1 cellular context compared by ENCODE assay signal in the genomic region with DNA sequence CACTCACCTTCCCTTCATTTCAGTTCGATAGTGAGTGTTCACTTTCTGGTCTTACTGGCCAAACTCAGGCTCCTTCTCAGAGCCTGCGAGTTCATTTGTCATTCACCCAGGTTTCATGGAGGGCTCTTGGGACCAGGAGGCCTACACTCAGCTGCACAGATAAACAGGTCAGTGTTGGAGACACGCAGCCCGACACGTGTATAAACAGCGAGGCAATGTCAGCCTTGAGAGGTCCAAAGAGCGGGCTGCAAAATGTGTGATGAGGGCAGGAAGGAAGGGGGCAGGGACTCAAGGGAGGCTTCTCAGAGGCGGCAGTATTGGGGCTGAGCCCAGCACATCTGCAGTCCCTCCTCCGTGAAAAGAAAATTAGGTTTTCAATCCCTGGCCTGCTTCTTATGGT.
TF ChIP-seq lines count a peak whose summit lies in the region.

No MANE protein-coding gene starts in this region.

TF ChIP-seq in HepG2, 621 proteins besides CTCF, POLR2A, EP300 and RAD21 (continued from another document and continues in another):
- TF ChIP-seq SNAPC5 (CRISPR knock-in tag; IDR thresholded peaks at IDR 0.05; ENCODE audit: borderline replicate concordance) (no peak), ARID5B (CRISPR knock-in tag; IDR thresholded peaks at IDR 0.05) (peak; percentile 26; the same call in 1 of the 2 replicates), HNRNPK (IDR thresholded peaks at IDR 0.05; ENCODE audit: low read depth, low read length, poor library complexity, severe bottlenecking) (no peak), TBX3 (IDR thresholded peaks at IDR 0.05; ENCODE audit: borderline replicate concordance) (no peak), NONO (IDR thresholded peaks at IDR 0.05) (no peak), NONO (CRISPR knock-in tag; conservative IDR thresholded peaks at IDR 0.05) (no peak), KDM6A (CRISPR knock-in tag; IDR thresholded peaks at IDR 0.05; ENCODE audit: low read depth) (no peak), ZNF569 (CRISPR knock-in tag; IDR thresholded peaks at IDR 0.05; ENCODE audit: borderline replicate concordance) (no peak), ZBTB4 (CRISPR knock-in tag; IDR thresholded peaks at IDR 0.05; ENCODE audit: borderline replicate concordance) (no peak), ZNF572 (CRISPR knock-in tag; IDR thresholded peaks at IDR 0.05) (0 out of 2 replicates have a peak, but pooled peaks have one; percentile 27), HNF4A (CRISPR knock-in tag; IDR thresholded peaks at IDR 0.05) (peak; percentile 71), ZFP1 (CRISPR knock-in tag; IDR thresholded peaks at IDR 0.05) (no peak), ARNT2 (CRISPR knock-in tag; IDR thresholded peaks at IDR 0.05; ENCODE audit: low read depth) (no peak), RNF219 (CRISPR knock-in tag; IDR thresholded peaks at IDR 0.05) (no peak), BHLHE40 (IDR thresholded peaks at IDR 0.05; ENCODE audit: low read length) (peak; percentile 50; the same call in 1 of the 2 replicates), HMG20A (CRISPR knock-in tag; IDR thresholded peaks at IDR 0.05; ENCODE audit: borderline replicate concordance) (0 out of 2 replicates have a peak, but pooled peaks have one; percentile 11), ARNTL (CRISPR knock-in tag; IDR thresholded peaks at IDR 0.05) (peak; percentile 95), ZNF317 (CRISPR knock-in tag; IDR thresholded peaks at IDR 0.05) (no peak), SALL1 (CRISPR knock-in tag; IDR thresholded peaks at IDR 0.05) (peak; percentile 49; the same call in 1 of the 2 replicates), ZNF383 (CRISPR knock-in tag; IDR thresholded peaks at IDR 0.05; ENCODE audit: borderline replicate concordance) (no peak), FOXA3 (CRISPR knock-in tag; IDR thresholded peaks at IDR 0.05) (peak; percentile 28; the same call in 1 of the 2 replicates)
- TF ChIP-seq, protein P1, sequence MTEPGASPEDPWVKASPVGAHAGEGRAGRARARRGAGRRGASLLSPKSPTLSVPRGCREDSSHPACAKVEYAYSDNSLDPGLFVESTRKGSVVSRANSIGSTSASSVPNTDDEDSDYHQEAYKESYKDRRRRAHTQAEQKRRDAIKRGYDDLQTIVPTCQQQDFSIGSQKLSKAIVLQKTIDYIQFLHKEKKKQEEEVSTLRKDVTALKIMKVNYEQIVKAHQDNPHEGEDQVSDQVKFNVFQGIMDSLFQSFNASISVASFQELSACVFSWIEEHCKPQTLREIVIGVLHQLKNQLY (CRISPR knock-in tag; IDR thresholded peaks at IDR 0.05), result 0 out of 2 replicates have a peak, but pooled peaks have one; percentile 27
- TF ChIP-seq, protein P2, sequence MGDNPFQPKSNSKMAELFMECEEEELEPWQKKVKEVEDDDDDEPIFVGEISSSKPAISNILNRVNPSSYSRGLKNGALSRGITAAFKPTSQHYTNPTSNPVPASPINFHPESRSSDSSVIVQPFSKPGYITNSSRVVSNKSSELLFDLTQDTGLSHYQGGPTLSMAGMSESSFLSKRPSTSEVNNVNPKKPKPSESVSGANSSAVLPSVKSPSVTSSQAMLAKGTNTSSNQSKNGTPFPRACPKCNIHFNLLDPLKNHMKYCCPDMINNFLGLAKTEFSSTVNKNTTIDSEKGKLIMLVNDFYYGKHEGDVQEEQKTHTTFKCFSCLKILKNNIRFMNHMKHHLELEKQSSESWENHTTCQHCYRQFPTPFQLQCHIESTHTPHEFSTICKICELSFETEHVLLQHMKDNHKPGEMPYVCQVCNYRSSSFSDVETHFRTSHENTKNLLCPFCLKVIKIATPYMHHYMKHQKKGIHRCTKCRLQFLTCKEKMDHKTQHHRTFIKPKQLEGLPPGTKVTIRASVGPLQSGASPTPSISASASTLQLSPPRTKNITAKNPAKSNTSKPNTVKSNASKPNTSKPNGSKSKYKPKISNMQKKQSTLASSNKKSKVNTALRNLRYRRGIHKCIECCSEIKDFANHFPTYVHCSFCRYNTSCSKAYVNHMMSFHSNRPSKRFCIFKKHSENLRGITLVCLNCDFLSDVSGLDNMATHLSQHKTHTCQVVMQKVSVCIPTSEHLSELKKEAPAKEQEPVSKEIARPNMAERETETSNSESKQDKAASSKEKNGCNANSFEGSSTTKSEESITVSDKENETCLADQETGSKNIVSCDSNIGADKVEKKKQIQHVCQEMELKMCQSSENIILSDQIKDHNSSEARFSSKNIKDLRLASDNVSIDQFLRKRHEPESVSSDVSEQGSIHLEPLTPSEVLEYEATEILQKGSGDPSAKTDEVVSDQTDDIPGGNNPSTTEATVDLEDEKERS (CRISPR knock-in tag; IDR thresholded peaks at IDR 0.05), result no peak
- TF ChIP-seq, protein P3, sequence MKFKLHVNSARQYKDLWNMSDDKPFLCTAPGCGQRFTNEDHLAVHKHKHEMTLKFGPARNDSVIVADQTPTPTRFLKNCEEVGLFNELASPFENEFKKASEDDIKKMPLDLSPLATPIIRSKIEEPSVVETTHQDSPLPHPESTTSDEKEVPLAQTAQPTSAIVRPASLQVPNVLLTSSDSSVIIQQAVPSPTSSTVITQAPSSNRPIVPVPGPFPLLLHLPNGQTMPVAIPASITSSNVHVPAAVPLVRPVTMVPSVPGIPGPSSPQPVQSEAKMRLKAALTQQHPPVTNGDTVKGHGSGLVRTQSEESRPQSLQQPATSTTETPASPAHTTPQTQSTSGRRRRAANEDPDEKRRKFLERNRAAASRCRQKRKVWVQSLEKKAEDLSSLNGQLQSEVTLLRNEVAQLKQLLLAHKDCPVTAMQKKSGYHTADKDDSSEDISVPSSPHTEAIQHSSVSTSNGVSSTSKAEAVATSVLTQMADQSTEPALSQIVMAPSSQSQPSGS (CRISPR knock-in tag; IDR thresholded peaks at IDR 0.05), result no peak
- TF ChIP-seq, protein P4, sequence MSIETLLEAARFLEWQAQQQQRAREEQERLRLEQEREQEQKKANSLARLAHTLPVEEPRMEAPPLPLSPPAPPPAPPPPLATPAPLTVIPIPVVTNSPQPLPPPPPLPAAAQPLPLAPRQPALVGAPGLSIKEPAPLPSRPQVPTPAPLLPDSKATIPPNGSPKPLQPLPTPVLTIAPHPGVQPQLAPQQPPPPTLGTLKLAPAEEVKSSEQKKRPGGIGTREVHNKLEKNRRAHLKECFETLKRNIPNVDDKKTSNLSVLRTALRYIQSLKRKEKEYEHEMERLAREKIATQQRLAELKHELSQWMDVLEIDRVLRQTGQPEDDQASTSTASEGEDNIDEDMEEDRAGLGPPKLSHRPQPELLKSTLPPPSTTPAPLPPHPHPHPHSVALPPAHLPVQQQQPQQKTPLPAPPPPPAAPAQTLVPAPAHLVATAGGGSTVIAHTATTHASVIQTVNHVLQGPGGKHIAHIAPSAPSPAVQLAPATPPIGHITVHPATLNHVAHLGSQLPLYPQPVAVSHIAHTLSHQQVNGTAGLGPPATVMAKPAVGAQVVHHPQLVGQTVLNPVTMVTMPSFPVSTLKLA (IDR thresholded peaks at IDR 0.05), result 0 out of 2 replicates have a peak, but pooled peaks have one; percentile 34
- TF ChIP-seq, protein P5, sequence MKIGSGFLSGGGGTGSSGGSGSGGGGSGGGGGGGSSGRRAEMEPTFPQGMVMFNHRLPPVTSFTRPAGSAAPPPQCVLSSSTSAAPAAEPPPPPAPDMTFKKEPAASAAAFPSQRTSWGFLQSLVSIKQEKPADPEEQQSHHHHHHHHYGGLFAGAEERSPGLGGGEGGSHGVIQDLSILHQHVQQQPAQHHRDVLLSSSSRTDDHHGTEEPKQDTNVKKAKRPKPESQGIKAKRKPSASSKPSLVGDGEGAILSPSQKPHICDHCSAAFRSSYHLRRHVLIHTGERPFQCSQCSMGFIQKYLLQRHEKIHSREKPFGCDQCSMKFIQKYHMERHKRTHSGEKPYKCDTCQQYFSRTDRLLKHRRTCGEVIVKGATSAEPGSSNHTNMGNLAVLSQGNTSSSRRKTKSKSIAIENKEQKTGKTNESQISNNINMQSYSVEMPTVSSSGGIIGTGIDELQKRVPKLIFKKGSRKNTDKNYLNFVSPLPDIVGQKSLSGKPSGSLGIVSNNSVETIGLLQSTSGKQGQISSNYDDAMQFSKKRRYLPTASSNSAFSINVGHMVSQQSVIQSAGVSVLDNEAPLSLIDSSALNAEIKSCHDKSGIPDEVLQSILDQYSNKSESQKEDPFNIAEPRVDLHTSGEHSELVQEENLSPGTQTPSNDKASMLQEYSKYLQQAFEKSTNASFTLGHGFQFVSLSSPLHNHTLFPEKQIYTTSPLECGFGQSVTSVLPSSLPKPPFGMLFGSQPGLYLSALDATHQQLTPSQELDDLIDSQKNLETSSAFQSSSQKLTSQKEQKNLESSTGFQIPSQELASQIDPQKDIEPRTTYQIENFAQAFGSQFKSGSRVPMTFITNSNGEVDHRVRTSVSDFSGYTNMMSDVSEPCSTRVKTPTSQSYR (CRISPR knock-in tag; IDR thresholded peaks at IDR 0.05; ENCODE audit: borderline replicate concordance), result peak; percentile 62; the same call in 1 of the 2 replicates
